In the genomic region with DNA sequence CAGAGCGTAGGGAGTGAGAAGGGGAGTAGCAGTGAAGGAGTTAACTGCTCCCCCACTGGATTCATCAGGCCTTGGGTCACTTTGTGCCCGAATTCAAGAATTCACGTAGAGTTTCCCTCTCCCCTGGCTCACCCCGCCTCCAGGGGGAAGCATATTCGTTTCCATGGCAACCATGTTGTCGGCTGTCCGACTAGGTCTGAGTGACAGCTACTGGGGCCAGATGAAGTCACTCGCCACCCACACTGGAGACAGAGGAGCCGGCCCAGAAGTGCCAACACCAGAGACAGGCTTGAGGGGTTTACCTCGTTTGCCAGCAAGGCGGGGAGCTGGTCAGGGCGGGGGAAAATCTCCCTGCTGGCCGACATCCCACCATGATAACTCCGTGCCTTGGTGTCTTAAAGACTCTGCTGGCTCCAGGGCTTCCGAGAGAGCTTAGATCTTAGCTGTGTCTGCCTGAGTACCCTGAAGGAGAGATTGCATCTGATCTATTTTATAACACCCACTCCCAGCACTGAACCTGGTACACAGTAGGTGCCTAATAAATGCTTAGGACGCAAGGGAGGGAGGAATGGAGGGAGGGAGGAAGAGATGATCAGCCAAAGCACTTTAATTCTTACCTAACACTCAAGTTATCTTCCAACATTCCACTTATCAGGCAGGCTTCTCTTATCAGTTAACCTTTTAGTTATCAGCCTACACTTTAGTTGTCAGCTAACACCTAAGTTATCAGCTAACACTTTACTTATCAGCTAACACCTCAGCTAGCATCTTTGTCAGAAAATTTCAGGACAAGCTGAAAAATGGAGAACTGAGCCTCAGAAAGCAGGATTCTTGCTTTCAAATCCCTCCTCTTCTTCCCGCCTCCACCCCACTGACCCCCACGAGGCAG, we compare ENCODE assay signal across 10 cellular contexts. TPM values are rescaled to one million over a fixed set of nuclear protein-coding genes. Genes with fewer than 3 reads are reported as not detected.
A peak's percentile ranks its signal among the peaks of the same experiment; 100 is the strongest.
DNase-seq lines count a peak whose midpoint lies in the region; ATAC-seq and TF ChIP-seq lines count a peak whose summit lies in the region.
"Had no signal": no experiment of that assay in that cellular context is flagged by ENCODE, and none has a peak within 500 bp of the region (broad histone marks: within the 10 kb centered on the region; RNA-seq: fewer than 3 reads in every experiment).

No MANE protein-coding gene starts in this region.

- H3K27me3 ChIP-seq in H9 (ENCODE audit: insufficient read depth, low read length) (no peaks in the 10 kb centered on the region), iPS-20b (ENCODE audit: insufficient read depth, low read length) (peaks cover 28% of the 10 kb centered on the region)

- POLR2A ChIA-PET in RWPE1 (lab: Yijun Ruan, JAX; ENCODE audit: low non-redundant PET): no interaction called here

- H3K4me3 Mint-ChIP-seq in H9: peak overlapping the region in 1 of 2 experiments; percentile 64; a peak in 3 of 5 replicates

- peaks cover 0 to 6% of the 10 kb centered on the region in 2 experiments; a peak in 1 of 5 replicates for H3K9me3 Mint-ChIP-seq in H9

- H2BK120ac ChIP-seq in H9 (ENCODE audit: low read depth, low read length, poor library complexity, severe bottlenecking): no peak overlapping the region

- no peak; the same call in 2 of the 3 replicates for TF ChIP-seq CTCF in H9 (conservative IDR thresholded peaks at IDR 0.05)
- no peak for TF ChIP-seq CTCF in RWPE1 (conservative IDR thresholded peaks at IDR 0.05; ENCODE audit: low read depth)
- no peak for TF ChIP-seq CTCF in GM13976 (IDR thresholded peaks at IDR 0.05; ENCODE audit: borderline replicate concordance, control extremely low read depth, extremely low read depth, insufficient read depth, missing control alignments)

- no peak overlapping the region for H4K5ac ChIP-seq in H9 (ENCODE audit: insufficient read length, low read depth, low read length)

- peak overlapping the region; percentile 38; the same call in 1 of the 2 replicates for H3K4me3 ChIP-seq in iPS-20b (ENCODE audit: low read length)
- H3K4me3 ChIP-seq: PC-9 had no signal

- H2AK5ac ChIP-seq in H9 (ENCODE audit: insufficient read length, low read length): no peak overlapping the region

- no peak overlapping the region for H3K56ac ChIP-seq in H9 (ENCODE audit: insufficient read length, low read depth, low read length)

- no peaks in the 10 kb centered on the region for H3K79me1 ChIP-seq in H9 (ENCODE audit: insufficient read depth, low read depth, low read length, poor library complexity, severe bottlenecking)

- H3K36me3 ChIP-seq in iPS-20b (ENCODE audit: insufficient read depth, low read depth, low read length): no peaks in the 10 kb centered on the region

- H3K4me2 ChIP-seq in H9 (ENCODE audit: insufficient read depth, insufficient read length, low read length): peak overlapping the region; percentile 23
- H3K4me2 ChIP-seq: PC-9 had no signal

- H2BK5ac ChIP-seq in H9 (ENCODE audit: insufficient read length, low read length): no peak overlapping the region

- H3K4ac ChIP-seq in H9 (ENCODE audit: low read depth, low read length): no peak overlapping the region

- no peak for ATAC-seq in activated CD4-positive, CD25-positive, alpha-beta regulatory T cell treated with anti-CD3 and anti-CD28 coated beads, Interleukin-2, amount 50 U/mL, for 24 hours

- no peak overlapping the region for H2AFZ ChIP-seq in H9 (ENCODE audit: low read length)
- H2AFZ ChIP-seq: PC-9 had no signal

- peaks cover 25 to 41% of the 10 kb centered on the region in 2 experiments for H3K4me1 Mint-ChIP-seq in H9

- H3K27me3 Mint-ChIP-seq in H9 (ENCODE audit: low read depth): peaks cover 69% of the 10 kb centered on the region

- H4K8ac ChIP-seq in H9 (replicated peaks; ENCODE audit: insufficient read length, low read depth, low read length): no peak overlapping the region

- no peak overlapping the region; the same call in 1 of the 2 replicates for H3K14ac ChIP-seq in H9 (ENCODE audit: insufficient read depth, low read length)

- in situ Hi-C loops in GM13976 (cut with MboI; ENCODE audit: low sequenced_read_pairs, unreplicated experiment): no loop called here

- no peak overlapping the region for H3K18ac ChIP-seq in H9 (ENCODE audit: insufficient read length, low read depth, low read length)

- no peaks in the 10 kb centered on the region for H3K79me2 ChIP-seq in H9 (ENCODE audit: insufficient read depth, low read length)

- no peak overlapping the region for H2BK15ac ChIP-seq in H9 (ENCODE audit: low read depth, low read length)

- H2BK12ac ChIP-seq in H9 (ENCODE audit: insufficient read length, low read depth, low read length): no peak overlapping the region

- H3K27ac ChIP-seq in H9 (ENCODE audit: insufficient read length, low read depth, low read length) (no peak overlapping the region), RWPE1 (no peak overlapping the region), iPS-20b (ENCODE audit: low read length) (no peak overlapping the region)
- H3K27ac ChIP-seq: PC-9 had no signal

- no peak overlapping the region for H3K23ac ChIP-seq in H9 (ENCODE audit: insufficient read length, low read depth, low read length)

- DNase-seq in COLO829 (ENCODE audit: low spot score) (peak; percentile 63), H9 (peak; percentile 65), RWPE1 (ENCODE audit: low spot score) (peak; percentile 26), GM19238 (ENCODE audit: insufficient read length, low spot score) (no peak), GM13976 (ENCODE audit: low spot score) (no peak)
- DNase-seq in NK-92 treated with Interleukin-12 subunit alpha and Interleukin-12 subunit beta, amount 100 ng/mL, for 24 hours (lab: John Stamatoyannopoulos, UW): no peak
- DNase-seq: PC-9 had no signal

- no peaks in the 10 kb centered on the region for H3K4me1 ChIP-seq in H9 (ENCODE audit: insufficient read depth, low read length)
- peaks cover 6% of the 10 kb centered on the region; the same call in 1 of the 2 replicates for H3K4me1 ChIP-seq in iPS-20b (ENCODE audit: insufficient read depth, low read length)

- H2BK20ac ChIP-seq in H9 (ENCODE audit: low read depth, low read length, poor library complexity, severe bottlenecking): no peak overlapping the region

- H3K9ac ChIP-seq in H9 (ENCODE audit: extremely low read depth, insufficient read length, low read length): no peak overlapping the region
- H3K9ac ChIP-seq in iPS-20b (ENCODE audit: low read depth, low read length): no peak overlapping the region

- H3K9me3 ChIP-seq in H9 (ENCODE audit: control insufficient read depth, low read depth, low read length): no peaks in the 10 kb centered on the region
- no peaks in the 10 kb centered on the region for H3K9me3 ChIP-seq in iPS-20b (ENCODE audit: insufficient read depth, low read depth, low read length)

- no peaks in the 10 kb centered on the region for H3K23me2 ChIP-seq in H9 (ENCODE audit: insufficient read length, low read depth, low read length, poor library complexity, severe bottlenecking)

- H3K36me3 Mint-ChIP-seq in H9 (ENCODE audit: insufficient read depth in 1 of 3, low read depth in 3 of 3): no peaks in the 10 kb centered on the region

- H3K27ac Mint-ChIP-seq in H9: peak overlapping the region in 1 of 3 experiments; percentile 80; a peak in 1 of 7 replicates

- no peak overlapping the region for H3T11ph ChIP-seq in H9 (ENCODE audit: low read length)

- CTCF ChIA-PET in RWPE1 (lab: Yijun Ruan, JAX): interaction anchor here (0.7 kb wide), 1 partner anchor 79 kb away, joined by 4 read pairs; no protein-coding TSS in a partner anchor

- WGBS in H9 (ENCODE audit: extremely low coverage, insufficient read length, low lambda C conversion rate): no CpG with 5 or more reads among the region's 18 CpGs

- no peak overlapping the region for H4K91ac ChIP-seq in H9 (ENCODE audit: insufficient read length, low read depth, low read length)

- no peaks in the 10 kb centered on the region for H4K20me1 ChIP-seq in H9 (ENCODE audit: control insufficient read depth, insufficient read depth, insufficient read length)

RNA-seq across cellular contexts. Expression of a gene that starts 57.2 kb away (rescaled TPM):
- total RNA-seq in H9 (2021): not detected in 2 replicates
- total RNA-seq: HT1080, PC-9 had no signal

RNA-seq across cellular contexts. Expression of a gene that starts 57.4 kb away (rescaled TPM):
- 182 and 186 TPM in 2 replicates for total RNA-seq in H9 (2021)

Comparison
In these comparisons a context has a peak if more than half of its experiments do, and no peak if none do; other contexts are left out.
1. DNase-seq: peak in COLO829 (single experiment), H9 (single experiment) and RWPE1 (single experiment); none in GM19238 (single experiment), NK-92 treated with Interleukin-12 subunit alpha and Interleukin-12 subunit beta, amount 100 ng/mL, for 24 hours (single experiment) and GM13976 (single experiment).